15 cellular contexts compared by ENCODE assay signal in the genomic region with DNA sequence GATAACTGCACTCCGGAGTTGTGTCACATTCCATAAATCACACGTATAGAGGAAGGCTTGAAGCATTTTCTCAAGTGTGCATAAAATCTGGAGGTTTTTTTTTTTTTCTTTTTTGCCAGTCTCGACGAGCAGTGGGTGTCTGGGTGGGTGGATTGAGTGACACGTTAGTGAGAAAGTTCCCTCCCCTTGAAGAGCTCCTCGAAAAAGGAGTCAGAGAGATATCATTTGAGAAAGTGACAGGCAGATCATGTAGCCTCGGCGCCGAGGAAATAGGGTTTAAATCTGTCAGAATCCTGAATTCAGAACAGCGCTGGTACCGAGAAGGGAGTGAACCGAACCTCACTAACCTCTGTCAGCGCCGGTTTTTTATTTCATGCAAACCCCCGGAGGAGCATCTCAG.
A peak's percentile ranks its signal among the peaks of the same experiment; 100 is the strongest.
DNase-seq lines count a peak whose midpoint lies in the region; ATAC-seq lines count a peak whose summit lies in the region.
"Had no signal": no experiment of that assay in that cellular context is flagged by ENCODE, and none has a peak within 500 bp of the region (broad histone marks: within the 10 kb centered on the region; RNA-seq: fewer than 3 reads in every experiment).

No MANE protein-coding gene starts in this region.

- peak overlapping the region; percentile 16 for H3K27ac ChIP-seq in angular gyrus (ENCODE audit: low read depth, low read length)
- peak overlapping the region; percentile 49 for H3K27ac ChIP-seq in cingulate gyrus (ENCODE audit: low read depth, low read length)
- H3K27ac ChIP-seq: GM23248, HL-60 had no signal

- peak; percentile 39 for DNase-seq in left kidney (ENCODE audit: low read depth, low spot score)
- peak; percentile 45 for DNase-seq in superior temporal gyrus (ENCODE audit: extremely low spot score)
- DNase-seq in NOMO-1 treated with DMSO at 0.1 percent for 48 hours (lab: John Stamatoyannopoulos, UW; ENCODE audit: unreplicated experiment), result no peak
- DNase-seq: ACHN; BE2C; Caco-2; CD4-positive, CD25-positive, alpha-beta regulatory T cell; CD8-positive, alpha-beta memory T cell; GF-D8; GM23248 had no signal

- ATAC-seq in GM19467 (IDR thresholded peaks at IDR 0.05; ENCODE audit: unreplicated experiment) (no peak), GM18519 (IDR thresholded peaks at IDR 0.05; ENCODE audit: low FRiP score, unreplicated experiment) (no peak)
